1 cellular context compared by ENCODE assay signal in genomic region chr3:189288348-189289235, GRCh38.
A peak's percentile ranks its signal among the peaks of the same experiment; 100 is the strongest.
TF ChIP-seq lines count a peak whose summit lies in the region.

No MANE protein-coding gene starts in this region.

TF ChIP-seq in GM12878, 131 proteins besides CTCF, POLR2A, EP300 and RAD21 (continued from another document and continues in another):
- no peak for TF ChIP-seq E4F1 (IDR thresholded peaks at IDR 0.05; ENCODE audit: borderline replicate concordance, partially characterized antibody)
- TF ChIP-seq ZNF622 (IDR thresholded peaks at IDR 0.05): no peak
- TF ChIP-seq IRF4 (IDR thresholded peaks at IDR 0.05; ENCODE audit: low read depth, low read length): peak; percentile 46; the same call in 1 of the 2 replicates
- TF ChIP-seq REST (IDR thresholded peaks at IDR 0.05; ENCODE audit: low read depth, low read length): no peak
- 0 out of 2 replicates have a peak, but pooled peaks have one; percentile 16 for TF ChIP-seq TCF7 (IDR thresholded peaks at IDR 0.05; ENCODE audit: borderline replicate concordance)
- TF ChIP-seq MLLT1 (IDR thresholded peaks at IDR 0.05): no peak
- TF ChIP-seq SREBF2 (IDR thresholded peaks at IDR 0.05; ENCODE audit: low read length): no peak
- TF ChIP-seq JUND (IDR thresholded peaks at IDR 0.05; ENCODE audit: low read depth, low read length): peak; percentile 36; the same call in 1 of the 2 replicates
- no peak for TF ChIP-seq RAD51 (IDR thresholded peaks at IDR 0.05)
- TF ChIP-seq TCF3 (IDR thresholded peaks at IDR 0.05; ENCODE audit: borderline replicate concordance, insufficient read depth, low read depth, low read length): no peak
- peak; percentile 96 for TF ChIP-seq NFIC (IDR thresholded peaks at IDR 0.05; ENCODE audit: low read depth, low read length)
- no peak for TF ChIP-seq FOS (IDR thresholded peaks at IDR 0.05; ENCODE audit: borderline replicate concordance, extremely low read depth, insufficient read length)
- TF ChIP-seq MTA3 (IDR thresholded peaks at IDR 0.05; ENCODE audit: borderline replicate concordance, low read length): peak; percentile 90; the same call in 1 of the 2 replicates
- no peak for TF ChIP-seq SUZ12 (IDR thresholded peaks at IDR 0.05; ENCODE audit: unreplicated experiment)
- TF ChIP-seq SMARCA5 (IDR thresholded peaks at IDR 0.05): no peak
- TF ChIP-seq BHLHE40 (IDR thresholded peaks at IDR 0.05; ENCODE audit: borderline replicate concordance in 1 of 2, low read depth in 2 of 2, low read length in 1 of 2): 0 out of 4 replicates have a peak, but pooled peaks of 1 of the 2 experiments have one; percentile 21
- TF ChIP-seq FOXM1 (IDR thresholded peaks at IDR 0.05; ENCODE audit: low read depth, low read length): peak; percentile 96
- TF ChIP-seq GATAD2B (conservative IDR thresholded peaks at IDR 0.05; ENCODE audit: low read depth): no peak
- no peak for TF ChIP-seq MYB (IDR thresholded peaks at IDR 0.05; ENCODE audit: borderline replicate concordance, low read depth, low read length)
- peak; percentile 93 for TF ChIP-seq EED (IDR thresholded peaks at IDR 0.05; ENCODE audit: low read depth)
- no peak for TF ChIP-seq SKIL (IDR thresholded peaks at IDR 0.05; ENCODE audit: low read depth, poor library complexity, severe bottlenecking)
- TF ChIP-seq ETV6 (conservative IDR thresholded peaks at IDR 0.05 in 1 of 2, IDR thresholded peaks at IDR 0.05 in 1 of 2; ENCODE audit: borderline replicate concordance in 1 of 2, low read depth in 1 of 2): peak in 1 of 2 experiments; percentile 57; a peak in 1 of 4 replicates
- peak; percentile 79; the same call in 1 of the 2 replicates for TF ChIP-seq ZBED1 (IDR thresholded peaks at IDR 0.05; ENCODE audit: borderline replicate concordance)
- TF ChIP-seq CEBPZ (IDR thresholded peaks at IDR 0.05; ENCODE audit: low read depth, low read length): no peak
- no peak for TF ChIP-seq FOXK2 (IDR thresholded peaks at IDR 0.05)
- TF ChIP-seq ATF7 (IDR thresholded peaks at IDR 0.05; ENCODE audit: low read depth): 0 out of 2 replicates have a peak, but pooled peaks have one; percentile 15
- peak; percentile 92 for TF ChIP-seq POU2F2 (IDR thresholded peaks at IDR 0.05; ENCODE audit: borderline replicate concordance, low read depth, low read length)
- TF ChIP-seq TCF12 (IDR thresholded peaks at IDR 0.05; ENCODE audit: low read depth, low read length): no peak
- no peak for TF ChIP-seq KAT2A (conservative IDR thresholded peaks at IDR 0.05; ENCODE audit: control insufficient read depth, low read depth, low read length)
- TF ChIP-seq IRF3 (IDR thresholded peaks at IDR 0.05): no peak
- no peak for TF ChIP-seq SUPT20H (IDR thresholded peaks at IDR 0.05; ENCODE audit: borderline replicate concordance, control insufficient read depth, low read depth, low read length)
- peak; percentile 95 for TF ChIP-seq MEF2A (IDR thresholded peaks at IDR 0.05; ENCODE audit: insufficient read depth, low read depth, low read length)
- no peak for TF ChIP-seq YY1 (IDR thresholded peaks at IDR 0.05; ENCODE audit: low read depth, low read length)
- peak; percentile 88; the same call in 1 of the 2 replicates for TF ChIP-seq STAT3 (IDR thresholded peaks at IDR 0.05; ENCODE audit: low read depth, low read length)
- no peak for TF ChIP-seq RB1 (IDR thresholded peaks at IDR 0.05; ENCODE audit: borderline replicate concordance)
- no peak for TF ChIP-seq ZNF384 (IDR thresholded peaks at IDR 0.05; ENCODE audit: borderline replicate concordance, low read depth, low read length)
- TF ChIP-seq RUNX3 (IDR thresholded peaks at IDR 0.05; ENCODE audit: low read length): peak; percentile 89
- TF ChIP-seq CBFB (IDR thresholded peaks at IDR 0.05; ENCODE audit: low read depth): 0 out of 2 replicates have a peak, but pooled peaks have one; percentile 22
- peak; percentile 48; the same call in 1 of the 2 replicates for TF ChIP-seq SREBF1 (IDR thresholded peaks at IDR 0.05; ENCODE audit: low read length)
- TF ChIP-seq ELK1 (IDR thresholded peaks at IDR 0.05; ENCODE audit: low read depth, low read length): no peak
- no peak for TF ChIP-seq MAX (IDR thresholded peaks at IDR 0.05; ENCODE audit: low read depth, low read length)
- no peak for TF ChIP-seq ZBTB4 (CRISPR knock-in tag; IDR thresholded peaks at IDR 0.05)
- TF ChIP-seq CHD4 (IDR thresholded peaks at IDR 0.05): no peak
- TF ChIP-seq SMAD5 (IDR thresholded peaks at IDR 0.05; ENCODE audit: low read depth): no peak
